Comparison of ENCODE assay signal across 20 cellular contexts in genomic region chr6:83365931-83366330, GRCh38.
DNase-seq lines count a peak whose midpoint lies in the region; ATAC-seq lines count a peak whose summit lies in the region.
"Had no signal": no experiment of that assay in that cellular context is flagged by ENCODE, and none has a peak within 500 bp of the region (broad histone marks: within the 10 kb centered on the region; RNA-seq: fewer than 3 reads in every experiment).

No MANE protein-coding gene starts in this region.

- peaks cover 40% of the 10 kb centered on the region for H3K36me3 ChIP-seq in adipocyte (ENCODE audit: control insufficient read depth, insufficient read depth, low read length, severe bottlenecking)
- H3K36me3 ChIP-seq: breast epithelium, ovary had no signal

- H3K9ac ChIP-seq in adipocyte (ENCODE audit: low read length), result no peak overlapping the region

- H3K27me3 Mint-ChIP-seq in activated naive CD4-positive, alpha-beta T cell treated with anti-CD3 and anti-CD28 coated beads, Interleukin-2, amount 10 ng/mL, durations not matched to agents 7 days and 5 days, result no peaks in the 10 kb centered on the region

- intact Hi-C loops in sciatic nerve (cut with DNase I), result no loop called here

- H3K4me1 Mint-ChIP-seq in activated naive CD4-positive, alpha-beta T cell treated with anti-CD3 and anti-CD28 coated beads, Interleukin-2, amount 10 ng/mL, durations not matched to agents 7 days and 5 days, result no peaks in the 10 kb centered on the region

- CTCF ChIA-PET in activated naive CD4-positive, alpha-beta T cell treated with anti-CD3 and anti-CD28 coated beads, Interleukin-2, amount 10 ng/mL, durations not matched to agents 7 days and 5 days (lab: Charles Lee), result no interaction called here

- H3K36me3 Mint-ChIP-seq in activated naive CD4-positive, alpha-beta T cell treated with anti-CD3 and anti-CD28 coated beads, Interleukin-2, amount 10 ng/mL, durations not matched to agents 7 days and 5 days, result no peaks in the 10 kb centered on the region
- H3K36me3 Mint-ChIP-seq: CD8-positive, alpha-beta T cell had no signal

- no peaks in the 10 kb centered on the region for H3K27me3 ChIP-seq in adipocyte (replicated peaks; ENCODE audit: control insufficient read depth, insufficient read depth, low read length)
- H3K27me3 ChIP-seq: breast epithelium, ovary had no signal

- H3K9me3 ChIP-seq in adipocyte (ENCODE audit: control insufficient read depth, low read length), result no peaks in the 10 kb centered on the region
- H3K9me3 ChIP-seq: breast epithelium, ovary had no signal

- H3K4me3 ChIP-seq in adipocyte (ENCODE audit: low read length), result no peak overlapping the region
- H3K4me3 ChIP-seq: breast epithelium, ovary had no signal

- ATAC-seq in sciatic nerve (peak; percentile 95), GM18520 (IDR thresholded peaks at IDR 0.05; ENCODE audit: unreplicated experiment) (no peak), GM19324 (IDR thresholded peaks at IDR 0.05; ENCODE audit: low FRiP score, unreplicated experiment) (no peak)
- ATAC-seq: activated CD4-positive, CD25-positive, alpha-beta regulatory T cell treated with anti-CD3 and anti-CD28 coated beads, Interleukin-2, amount 50 U/mL, for 24 hours; CD8-positive, alpha-beta T cell had no signal

- no peak overlapping the region for H3K4me3 Mint-ChIP-seq in activated naive CD4-positive, alpha-beta T cell treated with anti-CD3 and anti-CD28 coated beads, Interleukin-2, amount 10 ng/mL, durations not matched to agents 7 days and 5 days
- H3K4me3 Mint-ChIP-seq: CD8-positive, alpha-beta T cell had no signal

- H3K4me1 ChIP-seq in adipocyte (ENCODE audit: control insufficient read depth, insufficient read depth, low read length), result peaks cover 17% of the 10 kb centered on the region
- H3K4me1 ChIP-seq: breast epithelium had no signal

- DNase-seq in GM03348 (ENCODE audit: low spot score) (peak; percentile 9), adipocyte (ENCODE audit: low read depth) (peak; percentile 52), fibroblast of the conjunctiva (ENCODE audit: low read depth) (peak; percentile 77), sciatic nerve (ENCODE audit: low spot score) (no peak)
- no peak for DNase-seq in activated naive CD4-positive, alpha-beta T cell treated with anti-CD3 and anti-CD28 coated beads, Interleukin-2, amount 10 ng/mL, durations not matched to agents 7 days and 5 days
- DNase-seq in activated CD4-positive, alpha-beta T cell treated with anti-CD3 and anti-CD28 coated beads, Interleukin-2, amount 50 U/mL, for 1 hour, result no peak
- DNase-seq: CD8-positive, alpha-beta T cell; effector memory CD4-positive, alpha-beta T cell; glutamatergic neuron; islet precursor cell; Kasumi-1; NCI-H187 treated with DMSO at 0.1 percent for 48 hours; NCI-H748 treated with DMSO at 0.1 percent for 48 hours; ovary; RPMI8226; stimulated activated CD4-positive, alpha-beta T cell treated with anti-CD3 and anti-CD28 coated beads, Interleukin-12 subunit alpha, Interleukin-12 subunit beta, amount 100 ng/mL, for 4 hours had no signal

- no peak overlapping the region for H3K27ac Mint-ChIP-seq in activated naive CD4-positive, alpha-beta T cell treated with anti-CD3 and anti-CD28 coated beads, Interleukin-2, amount 10 ng/mL, durations not matched to agents 7 days and 5 days
- H3K27ac Mint-ChIP-seq: CD8-positive, alpha-beta T cell had no signal

- peaks cover under 1% of the 10 kb centered on the region for H3K9me3 Mint-ChIP-seq in activated naive CD4-positive, alpha-beta T cell treated with anti-CD3 and anti-CD28 coated beads, Interleukin-2, amount 10 ng/mL, durations not matched to agents 7 days and 5 days
- H3K9me3 Mint-ChIP-seq: CD8-positive, alpha-beta T cell had no signal

Comparison
In these comparisons a context has a peak if more than half of its experiments do, and no peak if none do; other contexts are left out.
1. DNase-seq: peak in GM03348 (single experiment), adipocyte (single experiment) and fibroblast of the conjunctiva (single experiment); none in sciatic nerve (single experiment), activated naive CD4-positive, alpha-beta T cell treated with anti-CD3 and anti-CD28 coated beads, Interleukin-2, amount 10 ng/mL, durations not matched to agents 7 days and 5 days (single experiment) and activated CD4-positive, alpha-beta T cell treated with anti-CD3 and anti-CD28 coated beads, Interleukin-2, amount 50 U/mL, for 1 hour (single experiment).